Comparison of ENCODE assay signal across 34 cellular contexts in genomic region chr10:10765017-10765416, GRCh38.
"Had no signal": no experiment of that assay in that cellular context is flagged by ENCODE, and none has a peak within 500 bp of the region (broad histone marks: within the 10 kb centered on the region; RNA-seq: fewer than 3 reads in every experiment).

No MANE protein-coding gene starts in this region.

- H3K9me3 ChIP-seq: MG63 had no signal

- H3K36me3 ChIP-seq: MG63 had no signal

- H3K27ac ChIP-seq: KMS-11 had no signal

- DNase-seq: Karpas-422, Kasumi-1, KBM-7, KG1, MG63, MM.1S, MV-4-11, NCI-H1048, NCI-H1092, NCI-H1092 treated with DMSO at 0.1 percent for 48 hours, NCI-H1105, NCI-H1105 treated with DMSO at 0.1 percent for 48 hours, NCI-H1417 treated with DMSO at 0.1 percent for 48 hours, NCI-H1436, NCI-H1436 treated with DMSO at 0.1 percent for 48 hours, NCI-H146, NCI-H1694, NCI-H1694 treated with DMSO at 0.1 percent for 48 hours, NCI-H187, NCI-H187 treated with DMSO at 0.1 percent for 48 hours, NCI-H1930, NCI-H2029, NCI-H2029 treated with DMSO at 0.1 percent for 48 hours, NCI-H2081, NCI-H2081 treated with DMSO at 0.1 percent for 48 hours, NCI-H2107, NCI-H2171, NCI-H2171 treated with DMSO at 0.1 percent for 48 hours, NCI-H2227 treated with DMSO at 0.1 percent for 48 hours, NCI-H226, NCI-H345, NCI-H446, NCI-H446 treated with DMSO at 0.1 percent for 48 hours had no signal

- H3K4me2 ChIP-seq: KMS-11 had no signal

- H3K27me3 ChIP-seq: MG63 had no signal

- H3K4me3 ChIP-seq: MG63 had no signal
